22 cellular contexts compared by ENCODE assay signal in genomic region chr20:6924681-6925080, GRCh38.
DNase-seq lines count a peak whose midpoint lies in the region; ATAC-seq and TF ChIP-seq lines count a peak whose summit lies in the region.
"Had no signal": no experiment of that assay in that cellular context is flagged by ENCODE, and none has a peak within 500 bp of the region (broad histone marks: within the 10 kb centered on the region; RNA-seq: fewer than 3 reads in every experiment).

No MANE protein-coding gene starts in this region.

- H3K4me3 ChIP-seq in mammary epithelial cell (replicated peaks in 1 of 3; ENCODE audit: insufficient read depth in 1 of 3, low read depth in 2 of 3, low read length in 3 of 3) (no peak overlapping the region), esophagus squamous epithelium (no peak overlapping the region)
- H3K4me3 ChIP-seq: BLaER1 treated with 17β-estradiol and CSF1 and Interleukin-3, amounts not matched to agents 10 nM and 100 nM had no signal

- H3K9me3 Mint-ChIP-seq in MCF 10A (ENCODE audit: unreplicated experiment) (peaks cover 8% of the 10 kb centered on the region), mesothelial cell of epicardium (peaks cover 6% of the 10 kb centered on the region), chondrocyte (ENCODE audit: low read depth) (peaks cover 5% of the 10 kb centered on the region)

- no peak overlapping the region for H3K4me3 Mint-ChIP-seq in MCF 10A (ENCODE audit: unreplicated experiment)
- no peak overlapping the region for H3K4me3 Mint-ChIP-seq in mesothelial cell of epicardium
- H3K4me3 Mint-ChIP-seq in chondrocyte (ENCODE audit: unreplicated experiment) = no peak overlapping the region
- H3K4me3 Mint-ChIP-seq: B cell; CD8-positive, alpha-beta T cell; IgD-negative memory B cell had no signal

- no peak for TF ChIP-seq POLR2A in esophagus squamous epithelium (IDR thresholded peaks at IDR 0.05)

- H3K36me3 Mint-ChIP-seq in MCF 10A (ENCODE audit: insufficient read depth, unreplicated experiment) (peaks cover 6% of the 10 kb centered on the region), mesothelial cell of epicardium (no peaks in the 10 kb centered on the region), chondrocyte (ENCODE audit: low read depth) (no peaks in the 10 kb centered on the region)
- H3K36me3 Mint-ChIP-seq: CD8-positive, alpha-beta T cell; IgD-negative memory B cell had no signal

- H3K9me3 ChIP-seq in mammary epithelial cell (replicated peaks; ENCODE audit: insufficient read depth, low read length) (no peaks in the 10 kb centered on the region), esophagus squamous epithelium (no peaks in the 10 kb centered on the region)
- H3K9me3 ChIP-seq: BLaER1 treated with 17β-estradiol and CSF1 and Interleukin-3, amounts not matched to agents 10 nM and 100 nM had no signal

- no peaks in the 10 kb centered on the region for H3K27me3 Mint-ChIP-seq in MCF 10A (ENCODE audit: insufficient read depth, unreplicated experiment)
- no peaks in the 10 kb centered on the region for H3K27me3 Mint-ChIP-seq in mesothelial cell of epicardium (ENCODE audit: low read depth)
- peaks cover 2% of the 10 kb centered on the region for H3K27me3 Mint-ChIP-seq in chondrocyte (ENCODE audit: low read depth)
- H3K27me3 Mint-ChIP-seq: B cell, IgD-negative memory B cell had no signal

- H4K20me1 ChIP-seq in mammary epithelial cell (ENCODE audit: insufficient read depth, low read length) = no peaks in the 10 kb centered on the region
- H4K20me1 ChIP-seq: BLaER1 treated with 17β-estradiol and CSF1 and Interleukin-3, amounts not matched to agents 10 nM and 100 nM had no signal

- H3K4me1 ChIP-seq in mammary epithelial cell (ENCODE audit: insufficient read depth, low read length) (peaks cover 19% of the 10 kb centered on the region), esophagus squamous epithelium (peaks cover 8 to 31% (median 10%) of the 10 kb centered on the region in 3 donors)

- intact Hi-C loops in mammary epithelial cell (cut with micrococcal nuclease) = loop anchor here (1.0 kb wide), 1 partner anchor 15 kb away; no protein-coding TSS in a partner anchor
- intact Hi-C loops in MCF 10A (cut with micrococcal nuclease) = no loop called here
- intact Hi-C loops in esophagus squamous epithelium (cut with DNase I) = no loop called here
- intact Hi-C loops in Right ventricle myocardium inferior (cut with DNase I) = no loop called here

- peak overlapping the region; percentile 76 for H3K4me2 ChIP-seq in mammary epithelial cell (ENCODE audit: insufficient read depth, low read depth, low read length)
- H3K4me2 ChIP-seq: BLaER1 treated with 17β-estradiol and CSF1 and Interleukin-3, amounts not matched to agents 10 nM and 100 nM had no signal

- POLR2A ChIA-PET in MCF 10A (lab: Yijun Ruan, JAX) = interaction anchor here (0.6 to 1.7 kb wide), 5 partner anchors 12 to 145 kb away, joined by 3 read pairs; no protein-coding TSS in a partner anchor

- peak overlapping the region; percentile 75 for H3K27ac ChIP-seq in mammary epithelial cell (ENCODE audit: insufficient read depth, low read depth, low read length)
- peak overlapping the region in 3 of 4 donors; percentile 2 to 19 (median 10) for H3K27ac ChIP-seq in esophagus squamous epithelium
- H3K27ac ChIP-seq: BLaER1 treated with 17β-estradiol and CSF1 and Interleukin-3, amounts not matched to agents 10 nM and 100 nM had no signal

- H3K27ac Mint-ChIP-seq in MCF 10A (ENCODE audit: low read depth, unreplicated experiment) = no peak overlapping the region
- peak overlapping the region; percentile 64 for H3K27ac Mint-ChIP-seq in mesothelial cell of epicardium
- no peak overlapping the region for H3K27ac Mint-ChIP-seq in chondrocyte (ENCODE audit: unreplicated experiment)
- H3K27ac Mint-ChIP-seq: B cell; CD8-positive, alpha-beta T cell; IgD-negative memory B cell had no signal

- no peak for ATAC-seq in Right ventricle myocardium inferior
- ATAC-seq in GM21360 (IDR thresholded peaks at IDR 0.05; ENCODE audit: unreplicated experiment) = no peak
- ATAC-seq in GM19324 (IDR thresholded peaks at IDR 0.05; ENCODE audit: low FRiP score, unreplicated experiment) = no peak
- ATAC-seq: CD8-positive, alpha-beta T cell; HCT116; HepG2 had no signal

- no TSS peak for BruUV-seq in mammary epithelial cell (replicated peaks; lab: Mats Ljungman, UMichigan)
- no TSS peak for BruUV-seq in MCF 10A (replicated peaks; lab: Mats Ljungman, UMichigan)

- no peaks in the 10 kb centered on the region for H3K79me2 ChIP-seq in mammary epithelial cell (ENCODE audit: insufficient read depth, low read length)

- peaks cover 15% of the 10 kb centered on the region for H3K4me1 Mint-ChIP-seq in MCF 10A (ENCODE audit: insufficient read depth, unreplicated experiment)
- H3K4me1 Mint-ChIP-seq in mesothelial cell of epicardium = peaks cover 17% of the 10 kb centered on the region
- H3K4me1 Mint-ChIP-seq in chondrocyte (ENCODE audit: low read depth) = no peaks in the 10 kb centered on the region
- H3K4me1 Mint-ChIP-seq: B cell, IgD-negative memory B cell had no signal

- dilution Hi-C loops in mammary epithelial cell (cut with HindIII; ENCODE audit: low sequenced_read_pairs) = loop anchor here (5.0 kb wide), 1 partner anchor 217 kb away; no protein-coding TSS in a partner anchor

- in situ Hi-C loops in mammary epithelial cell (cut with MboI; ENCODE audit: low sequenced_read_pairs in 2 of 2) = loop anchor here in 1 of 2 donors (25.0 kb wide), 1 partner anchor 287 kb away; no protein-coding TSS in a partner anchor

- CTCF ChIA-PET in mammary epithelial cell (lab: Charles Lee; ENCODE audit: low non-redundant PET) (no interaction called here), MCF 10A (lab: Yijun Ruan, JAX) (interaction anchor here (0.5 to 1.5 kb wide), 7 partner anchors 10 to 1835 kb away, joined by 3 to 4 read pairs (median 3); no protein-coding TSS in a partner anchor)

- H3K36me3 ChIP-seq in mammary epithelial cell (ENCODE audit: insufficient read depth, low read length) = no peaks in the 10 kb centered on the region
- no peaks in the 10 kb centered on the region for H3K36me3 ChIP-seq in esophagus squamous epithelium
- H3K36me3 ChIP-seq: BLaER1 treated with 17β-estradiol and CSF1 and Interleukin-3, amounts not matched to agents 10 nM and 100 nM had no signal

- peak overlapping the region; percentile 76 for H2AFZ ChIP-seq in mammary epithelial cell (ENCODE audit: low read depth, low read length)

- H3K9ac ChIP-seq in mammary epithelial cell (ENCODE audit: insufficient read depth, low read length) = no peak overlapping the region
- H3K9ac ChIP-seq: BLaER1 treated with 17β-estradiol and CSF1 and Interleukin-3, amounts not matched to agents 10 nM and 100 nM had no signal

- H3K27me3 ChIP-seq in mammary epithelial cell (ENCODE audit: insufficient read depth, low read length) (no peaks in the 10 kb centered on the region), esophagus squamous epithelium (no peaks in the 10 kb centered on the region)
- H3K27me3 ChIP-seq: BLaER1 treated with 17β-estradiol and CSF1 and Interleukin-3, amounts not matched to agents 10 nM and 100 nM had no signal

- peak; percentile 2 for DNase-seq in mammary epithelial cell
- DNase-seq in MCF 10A (ENCODE audit: unreplicated experiment) = no peak
- no peak for DNase-seq in esophagus squamous epithelium (lab: John Stamatoyannopoulos, UW)
- DNase-seq in mesothelial cell of epicardium (ENCODE audit: low spot score in 2 of 2, unreplicated experiment in 2 of 2) = no peak
- DNase-seq in Right ventricle myocardium inferior (ENCODE audit: missing footprints) = no peak
- no peak for DNase-seq in chondrocyte (ENCODE audit: low spot score)
- DNase-seq: 8988T; Calu3; CD8-positive, alpha-beta T cell; DMS 273 treated with DMSO at 0.1 percent for 48 hours; DMS53; DND-41; EL; GOT3; H7 had no signal

- TF ChIP-seq CTCF in mammary epithelial cell (conservative IDR thresholded peaks at IDR 0.05 in 1 of 2, IDR thresholded peaks at IDR 0.05 in 1 of 2; ENCODE audit: extremely low read depth in 1 of 2, insufficient read depth in 1 of 2, low read depth in 1 of 2, low read length in 2 of 2) (no peak), MCF 10A (IDR thresholded peaks at IDR 0.05; ENCODE audit: unreplicated experiment) (no peak), esophagus squamous epithelium (IDR thresholded peaks at IDR 0.05) (no peak), mesothelial cell of epicardium (IDR thresholded peaks at IDR 0.05; ENCODE audit: unreplicated experiment) (no peak), chondrocyte (IDR thresholded peaks at IDR 0.05) (no peak)
